Comparison of ENCODE assay signal across 8 cellular contexts in the genomic region with DNA sequence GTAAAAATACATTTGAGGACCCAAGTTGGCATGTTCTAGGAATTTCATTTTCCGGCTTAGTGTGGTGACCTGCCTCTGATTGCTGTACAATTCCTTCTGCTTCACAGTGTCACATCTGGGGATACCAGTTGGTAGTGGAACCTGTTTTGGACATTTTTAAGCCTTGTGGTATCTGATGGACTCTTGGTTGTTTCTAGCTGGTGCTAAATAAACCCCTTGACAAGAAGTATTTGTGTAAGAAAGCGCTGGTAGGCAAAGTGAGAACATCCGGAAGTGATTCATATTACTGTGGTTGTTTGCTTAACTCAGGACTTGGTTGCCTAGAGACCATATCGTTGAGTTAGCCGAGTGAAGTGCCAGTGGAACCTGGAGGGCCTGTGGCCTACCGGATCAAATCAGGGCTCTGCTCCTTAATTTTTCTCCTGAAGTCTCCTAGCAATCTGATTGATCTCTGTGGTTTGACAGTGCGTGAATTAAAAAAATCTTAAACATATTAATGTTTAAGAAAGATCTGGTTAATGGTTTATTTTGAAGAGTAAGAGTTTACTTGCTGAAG. TPM values are rescaled to one million over a fixed set of nuclear protein-coding genes. Genes with fewer than 3 reads are reported as not detected.
DNase-seq lines count a peak whose midpoint lies in the region; ATAC-seq, FAIRE-seq and TF ChIP-seq lines count a peak whose summit lies in the region.

No MANE protein-coding gene starts in this region.

- 0 out of 3 replicates have a peak, but pooled peaks cover 4% of the 10 kb centered on the region for H3K36me3 Mint-ChIP-seq in GM23338 (ENCODE audit: low read depth)
- H3K36me3 Mint-ChIP-seq in activated naive CD4-positive, alpha-beta T cell treated with anti-CD3 and anti-CD28 coated beads, Interleukin-2, amount 10 ng/mL, durations not matched to agents 7 days and 5 days: peaks cover 22% of the 10 kb centered on the region

- H3K27ac ChIP-seq in GM23338 (ENCODE audit: low read depth) (peak overlapping the region; percentile 86), prostate gland (peak overlapping the region; percentile 79 to 82)

- peak overlapping the region; percentile 18; the same call in 1 of the 2 replicates for H3K9ac ChIP-seq in ES-I3 (ENCODE audit: low read depth, low read length)

- no peaks in the 10 kb centered on the region; the same call in 1 of the 2 replicates for H4K20me1 ChIP-seq in GM23338 (replicated peaks; ENCODE audit: insufficient read depth)

- H3K9me3 Mint-ChIP-seq in GM23338: no peaks in the 10 kb centered on the region
- no peaks in the 10 kb centered on the region for H3K9me3 Mint-ChIP-seq in activated naive CD4-positive, alpha-beta T cell treated with anti-CD3 and anti-CD28 coated beads, Interleukin-2, amount 10 ng/mL, durations not matched to agents 7 days and 5 days

- no peaks in the 10 kb centered on the region for H3K9me3 ChIP-seq in ES-I3 (ENCODE audit: control insufficient read depth, insufficient read depth, low read length)
- H3K9me3 ChIP-seq in prostate gland: no peaks in the 10 kb centered on the region

- no peaks in the 10 kb centered on the region for H3K36me3 ChIP-seq in ES-I3 (ENCODE audit: insufficient read depth, low read length)
- H3K36me3 ChIP-seq in GM23338 (ENCODE audit: insufficient read depth): no peaks in the 10 kb centered on the region
- H3K36me3 ChIP-seq in prostate gland: no peaks in the 10 kb centered on the region

- H3K4me1 ChIP-seq in ES-I3 (ENCODE audit: insufficient read depth, low read length) (peaks cover 36% of the 10 kb centered on the region), GM23338 (ENCODE audit: insufficient read depth) (peaks cover 51% of the 10 kb centered on the region), prostate gland (replicated peaks) (peaks cover 20% of the 10 kb centered on the region)

- H3K4me3 ChIP-seq in GM23338 (peak overlapping the region; percentile 22; the same call in 1 of the 2 replicates), prostate gland (no peak overlapping the region)

- H3K27ac Mint-ChIP-seq in GM23338: peak overlapping the region; percentile 92
- peak overlapping the region; percentile 90 for H3K27ac Mint-ChIP-seq in activated naive CD4-positive, alpha-beta T cell treated with anti-CD3 and anti-CD28 coated beads, Interleukin-2, amount 10 ng/mL, durations not matched to agents 7 days and 5 days

- intact Hi-C loops in prostate gland (cut with DNase I): no loop called here

- DNase-seq in GM23338 (ENCODE audit: low spot score) (peak; percentile 92), KBM-7 (peak; percentile 92), RCC 7860 (ENCODE audit: low spot score) (peak; percentile 97), glomerular endothelial cell (ENCODE audit: extremely low read depth, low read depth, low spot score) (peak; percentile 96), prostate gland (ENCODE audit: low spot score) (peak; percentile 81), globus pallidus (ENCODE audit: low spot score) (no peak)
- DNase-seq in activated naive CD4-positive, alpha-beta T cell treated with anti-CD3 and anti-CD28 coated beads, Interleukin-2, amount 10 ng/mL, durations not matched to agents 7 days and 5 days: peak; percentile 74

- peak; percentile 95 for ATAC-seq in GM23338

- H3K27me3 Mint-ChIP-seq in GM23338 (ENCODE audit: insufficient read depth, low read depth, poor library complexity): peaks cover 2% of the 10 kb centered on the region
- H3K27me3 Mint-ChIP-seq in activated naive CD4-positive, alpha-beta T cell treated with anti-CD3 and anti-CD28 coated beads, Interleukin-2, amount 10 ng/mL, durations not matched to agents 7 days and 5 days: no peaks in the 10 kb centered on the region

- H3K4me3 Mint-ChIP-seq in GM23338: peak overlapping the region; percentile 42
- H3K4me3 Mint-ChIP-seq in activated naive CD4-positive, alpha-beta T cell treated with anti-CD3 and anti-CD28 coated beads, Interleukin-2, amount 10 ng/mL, durations not matched to agents 7 days and 5 days: peak overlapping the region; percentile 51

- no peak for TF ChIP-seq POLR2A in prostate gland (IDR thresholded peaks at IDR 0.05)

- no peaks in the 10 kb centered on the region for H3K9me2 ChIP-seq in GM23338 (ENCODE audit: insufficient read depth)

- FAIRE-seq in RCC 7860 (lab: Jason Lieb, UNC): peak; percentile 85

- H3K4me1 Mint-ChIP-seq in GM23338: peaks cover 53% of the 10 kb centered on the region
- H3K4me1 Mint-ChIP-seq in activated naive CD4-positive, alpha-beta T cell treated with anti-CD3 and anti-CD28 coated beads, Interleukin-2, amount 10 ng/mL, durations not matched to agents 7 days and 5 days: peaks cover 58% of the 10 kb centered on the region

- CTCF ChIA-PET in activated naive CD4-positive, alpha-beta T cell treated with anti-CD3 and anti-CD28 coated beads, Interleukin-2, amount 10 ng/mL, durations not matched to agents 7 days and 5 days (lab: Charles Lee): interaction anchor here (1.4 to 3.4 kb wide), 4 partner anchors 13 to 107 kb away, joined by 3 to 18 read pairs (median 6); no protein-coding TSS in a partner anchor

- in situ Hi-C loops in KBM-7 (cut with MboI; ENCODE audit: low pct_unique_long_range_greater_than_20kb, low sequenced_read_pairs): no loop called here

- H3K4me2 ChIP-seq in GM23338: peak overlapping the region; percentile 60

- no peaks in the 10 kb centered on the region for H3K27me3 ChIP-seq in GM23338 (ENCODE audit: insufficient read depth)
- H3K27me3 ChIP-seq in prostate gland (replicated peaks; ENCODE audit: insufficient read depth): no peaks in the 10 kb centered on the region

- H3F3A ChIP-seq in GM23338 (replicated peaks; ENCODE audit: low read depth): no peaks in the 10 kb centered on the region

- H3K79me2 ChIP-seq in GM23338 (replicated peaks; ENCODE audit: insufficient read depth): peaks cover 100% of the 10 kb centered on the region

- TF ChIP-seq CTCF in GM23338 (conservative IDR thresholded peaks at IDR 0.05; ENCODE audit: low read depth in 2 of 2): no peak
- no peak for TF ChIP-seq CTCF in prostate gland (IDR thresholded peaks at IDR 0.05)

- H2AFZ ChIP-seq in GM23338: no peak overlapping the region

- WGBS in prostate gland: 10% methylated on average over 7 of the region's 7 CpGs

TF ChIP-seq in GM23338, 12 proteins besides CTCF, POLR2A, EP300 and RAD21 (continues in another document):
- no peak for TF ChIP-seq POLR2AphosphoS5 (IDR thresholded peaks at IDR 0.05; ENCODE audit: low read depth)
- TF ChIP-seq CREB1 (CRISPR knock-in tag; IDR thresholded peaks at IDR 0.05; ENCODE audit: low read depth): no peak
- TF ChIP-seq ZNF331 (CRISPR knock-in tag; IDR thresholded peaks at IDR 0.05; ENCODE audit: low read depth): no peak
- no peak for TF ChIP-seq EZH2 (IDR thresholded peaks at IDR 0.05; ENCODE audit: low read depth, unreplicated experiment)
- TF ChIP-seq ZNF114 (CRISPR knock-in tag; IDR thresholded peaks at IDR 0.05): no peak
- TF ChIP-seq, protein P1, sequence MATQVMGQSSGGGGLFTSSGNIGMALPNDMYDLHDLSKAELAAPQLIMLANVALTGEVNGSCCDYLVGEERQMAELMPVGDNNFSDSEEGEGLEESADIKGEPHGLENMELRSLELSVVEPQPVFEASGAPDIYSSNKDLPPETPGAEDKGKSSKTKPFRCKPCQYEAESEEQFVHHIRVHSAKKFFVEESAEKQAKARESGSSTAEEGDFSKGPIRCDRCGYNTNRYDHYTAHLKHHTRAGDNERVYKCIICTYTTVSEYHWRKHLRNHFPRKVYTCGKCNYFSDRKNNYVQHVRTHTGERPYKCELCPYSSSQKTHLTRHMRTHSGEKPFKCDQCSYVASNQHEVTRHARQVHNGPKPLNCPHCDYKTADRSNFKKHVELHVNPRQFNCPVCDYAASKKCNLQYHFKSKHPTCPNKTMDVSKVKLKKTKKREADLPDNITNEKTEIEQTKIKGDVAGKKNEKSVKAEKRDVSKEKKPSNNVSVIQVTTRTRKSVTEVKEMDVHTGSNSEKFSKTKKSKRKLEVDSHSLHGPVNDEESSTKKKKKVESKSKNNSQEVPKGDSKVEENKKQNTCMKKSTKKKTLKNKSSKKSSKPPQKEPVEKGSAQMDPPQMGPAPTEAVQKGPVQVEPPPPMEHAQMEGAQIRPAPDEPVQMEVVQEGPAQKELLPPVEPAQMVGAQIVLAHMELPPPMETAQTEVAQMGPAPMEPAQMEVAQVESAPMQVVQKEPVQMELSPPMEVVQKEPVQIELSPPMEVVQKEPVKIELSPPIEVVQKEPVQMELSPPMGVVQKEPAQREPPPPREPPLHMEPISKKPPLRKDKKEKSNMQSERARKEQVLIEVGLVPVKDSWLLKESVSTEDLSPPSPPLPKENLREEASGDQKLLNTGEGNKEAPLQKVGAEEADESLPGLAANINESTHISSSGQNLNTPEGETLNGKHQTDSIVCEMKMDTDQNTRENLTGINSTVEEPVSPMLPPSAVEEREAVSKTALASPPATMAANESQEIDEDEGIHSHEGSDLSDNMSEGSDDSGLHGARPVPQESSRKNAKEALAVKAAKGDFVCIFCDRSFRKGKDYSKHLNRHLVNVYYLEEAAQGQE (IDR thresholded peaks at IDR 0.05; ENCODE audit: unreplicated experiment): no peak
- no peak for TF ChIP-seq NANOG (IDR thresholded peaks at IDR 0.05; ENCODE audit: borderline replicate concordance)
- no peak for TF ChIP-seq EZH2phosphoT487 (IDR thresholded peaks at IDR 0.05; ENCODE audit: unreplicated experiment)
- TF ChIP-seq STAT1 (IDR thresholded peaks at IDR 0.05; ENCODE audit: unreplicated experiment): no peak
- TF ChIP-seq JUNB (IDR thresholded peaks at IDR 0.05; ENCODE audit: unreplicated experiment): no peak

RNA-seq across cellular contexts. Expression of a gene that starts 12.8 kb away (rescaled TPM):
- 136 and 159 TPM in 2 replicates for total RNA-seq in GM23338 (2014; rRNA removed; shearing (Covaris generic))
- 92.7 and 92.9 TPM in 2 replicates for polyA plus RNA-seq in GM23338 (2016; fragmentation: Nextera tagmentation; extraction: Ambion mirVana)
- total RNA-seq in glomerular endothelial cell (292 and 350 TPM in 2 replicates), prostate gland (100 to 1,000 TPM; 131 to 155 TPM)

RNA-seq across cellular contexts. Expression of a gene that starts 48.8 kb away (rescaled TPM):
- total RNA-seq in GM23338 (2014; rRNA removed; shearing (Covaris generic)): 1.5 and 1.8 TPM in 2 replicates
- 0.45 and 0.54 TPM in 2 replicates for polyA plus RNA-seq in GM23338 (2016; fragmentation: Nextera tagmentation; extraction: Ambion mirVana)
- 1.3 and 1.6 TPM in 2 replicates for total RNA-seq in glomerular endothelial cell
- total RNA-seq in prostate gland: 10 to 100 TPM in 1 of 2 donors, 1 to 10 TPM in 1; 7.5 to 10.5 TPM
